In genomic region chr5:134070979-134071849, GRCh38 we compare ENCODE assay signal across 8 cellular contexts. TPM values are rescaled to one million over a fixed set of nuclear protein-coding genes. Genes with fewer than 3 reads are reported as not detected.
DNase-seq lines count a peak whose midpoint lies in the region; ATAC-seq and TF ChIP-seq lines count a peak whose summit lies in the region.

No MANE protein-coding gene starts in this region.

- H3K27me3 ChIP-seq in AG04450 (ENCODE audit: control insufficient read depth, insufficient read depth, low read length) (peaks cover 45% of the 10 kb centered on the region), H9 (ENCODE audit: insufficient read depth, low read length) (no peaks in the 10 kb centered on the region; the same call in 1 of the 2 replicates)

- WGBS in H9 (ENCODE audit: extremely low coverage, insufficient read length, low lambda C conversion rate): no CpG with 5 or more reads among the region's 42 CpGs

- POLR2A ChIA-PET in AG04450 (lab: Yijun Ruan, JAX): no interaction called here

- peak overlapping the region; percentile 10; the same call in 1 of the 2 replicates for H3K4me3 ChIP-seq in AG04450 (ENCODE audit: low read depth, low read length)

- no peak overlapping the region for H2BK15ac ChIP-seq in H9 (ENCODE audit: low read depth, low read length)

- H3K23me2 ChIP-seq in H9 (ENCODE audit: insufficient read length, low read depth, low read length, poor library complexity, severe bottlenecking): peaks cover 9% of the 10 kb centered on the region

- H3K4me3 Mint-ChIP-seq in H9: peak overlapping the region; percentile 48 to 76

- H3K4ac ChIP-seq in H9 (ENCODE audit: low read depth, low read length): no peak overlapping the region

- no peaks in the 10 kb centered on the region for H4K20me1 ChIP-seq in H9 (ENCODE audit: control insufficient read depth, insufficient read depth, insufficient read length)

- ATAC-seq in activated naive CD4-positive, alpha-beta T cell treated with anti-CD3 and anti-CD28 coated beads, Interleukin-2, amount 50 U/mL, for 72 hours: peak; percentile 66 to 81

- H3K23ac ChIP-seq in H9 (ENCODE audit: insufficient read length, low read depth, low read length): no peak overlapping the region

- no peak overlapping the region for H2BK120ac ChIP-seq in H9 (ENCODE audit: low read depth, low read length, poor library complexity, severe bottlenecking)

- peak overlapping the region; percentile 58 for H3K14ac ChIP-seq in H9 (ENCODE audit: insufficient read depth, low read length)

- no peaks in the 10 kb centered on the region for H3K79me1 ChIP-seq in H9 (ENCODE audit: insufficient read depth, low read depth, low read length, poor library complexity, severe bottlenecking)

- CTCF ChIA-PET in AG04450 (lab: Charles Lee): no interaction called here

- no peak overlapping the region for H4K5ac ChIP-seq in H9 (ENCODE audit: insufficient read length, low read depth, low read length)

- H3K27ac ChIP-seq in AG04450 (ENCODE audit: low read depth, low read length) (no peak overlapping the region), H9 (ENCODE audit: insufficient read length, low read depth, low read length) (no peak overlapping the region)

- TF ChIP-seq CTCF in AG04450 (IDR thresholded peaks at IDR 0.05; ENCODE audit: low read depth, low read length) (no peak), H9 (conservative IDR thresholded peaks at IDR 0.05) (no peak; the same call in 2 of the 3 replicates)

- no peak overlapping the region for H3K56ac ChIP-seq in H9 (ENCODE audit: insufficient read length, low read depth, low read length)

- no peak overlapping the region for H2BK12ac ChIP-seq in H9 (ENCODE audit: insufficient read length, low read depth, low read length)

- no peaks in the 10 kb centered on the region for H3K79me2 ChIP-seq in H9 (ENCODE audit: insufficient read depth, low read length)

- H3K9me3 ChIP-seq in AG04450 (ENCODE audit: control insufficient read depth, insufficient read depth, low read length) (no peaks in the 10 kb centered on the region; the same call in none of the 2 replicates), H9 (ENCODE audit: control insufficient read depth, low read depth, low read length) (no peaks in the 10 kb centered on the region)

- peak overlapping the region; percentile 47 for H3K4me2 ChIP-seq in H9 (ENCODE audit: insufficient read depth, insufficient read length, low read length)

- H4K91ac ChIP-seq in H9 (ENCODE audit: insufficient read length, low read depth, low read length): no peak overlapping the region

- peaks cover 28% of the 10 kb centered on the region for H3K27me3 Mint-ChIP-seq in H9 (ENCODE audit: low read depth)

- H2AFZ ChIP-seq in H9 (ENCODE audit: low read length): peak overlapping the region; percentile 15

- peaks cover 22 to 36% of the 10 kb centered on the region in 2 experiments for H3K4me1 Mint-ChIP-seq in H9

- no peak overlapping the region for H2AK5ac ChIP-seq in H9 (ENCODE audit: insufficient read length, low read length)

- H3K36me3 Mint-ChIP-seq in H9 (ENCODE audit: insufficient read depth in 1 of 3, low read depth in 3 of 3): no peaks in the 10 kb centered on the region
- peaks cover 4 to 32% of the 10 kb centered on the region in 2 donors for H3K36me3 Mint-ChIP-seq in activated naive CD4-positive, alpha-beta T cell treated with anti-CD3 and anti-CD28 coated beads, Interleukin-2, amount 50 U/mL, for 72 hours

- no peak overlapping the region for H3K9ac ChIP-seq in H9 (ENCODE audit: extremely low read depth, insufficient read length, low read length)

- no peak overlapping the region for H3K18ac ChIP-seq in H9 (ENCODE audit: insufficient read length, low read depth, low read length)

- no peak overlapping the region for H3K27ac Mint-ChIP-seq in H9
- peak overlapping the region; percentile 90 to 99 for H3K27ac Mint-ChIP-seq in activated naive CD4-positive, alpha-beta T cell treated with anti-CD3 and anti-CD28 coated beads, Interleukin-2, amount 50 U/mL, for 72 hours

- no peak overlapping the region for H4K8ac ChIP-seq in H9 (replicated peaks; ENCODE audit: insufficient read length, low read depth, low read length)

- no peak overlapping the region for H2BK5ac ChIP-seq in H9 (ENCODE audit: insufficient read length, low read length)

- H3K4me1 ChIP-seq in H9 (ENCODE audit: insufficient read depth, low read length): no peaks in the 10 kb centered on the region

- no peak overlapping the region for H3T11ph ChIP-seq in H9 (ENCODE audit: low read length)

- DNase-seq in AG04450 (ENCODE audit: low read depth, low spot score): no peak
- DNase-seq in H9: peak; percentile 82
- DNase-seq in activated naive CD4-positive, alpha-beta T cell treated with anti-CD3 and anti-CD28 coated beads, Interleukin-2, amount 50 U/mL, for 72 hours (ENCODE audit: low spot score in 2 of 2): peak; percentile 71 to 86
- peak; percentile 84 for DNase-seq in iPS-NIHi7 (ENCODE audit: extremely low spot score)
- DNase-seq in stimulated activated CD4-positive, alpha-beta T cell treated with anti-CD3 and anti-CD28 coated beads, TNF-alpha, amount 100 ng/mL, for 24 hours (ENCODE audit: low read depth in 3 of 3): peak in 2 of 3 experiments; percentile 33 to 55
- DNase-seq in RPMI8226: no peak
- no peak for DNase-seq in NCI-H1417 treated with DMSO at 0.1 percent for 48 hours (lab: John Stamatoyannopoulos, UW)
- DNase-seq in cerebellar nuclear complex (lab: John Stamatoyannopoulos, UW): no peak

- no peak overlapping the region for H2BK20ac ChIP-seq in H9 (ENCODE audit: low read depth, low read length, poor library complexity, severe bottlenecking)

- no peaks in the 10 kb centered on the region for H3K9me3 Mint-ChIP-seq in H9
- H3K9me3 Mint-ChIP-seq in activated naive CD4-positive, alpha-beta T cell treated with anti-CD3 and anti-CD28 coated beads, Interleukin-2, amount 50 U/mL, for 72 hours: peaks cover 0 to 4% of the 10 kb centered on the region in 2 donors

RNA-seq across cellular contexts. Expression of gene TCF7, which starts 43.3 kb away (rescaled TPM):
- polyA plus RNA-seq in AG04450 (2011; rRNA removed): 2.1 and 2.7 TPM in 2 replicates
- 3.6 and 6.2 TPM in 2 replicates for polyA minus RNA-seq in AG04450 (2011; rRNA and poly(A)+ RNA removed)
- 17.2 and 18.2 TPM in 2 replicates for total RNA-seq in H9 (2021)
- 100 to 1,000 TPM in 1 of 2 donors, 10 to 100 TPM in 1; 93.5 to 229 TPM for total RNA-seq in activated naive CD4-positive, alpha-beta T cell treated with anti-CD3 and anti-CD28 coated beads, Interleukin-2, amount 50 U/mL, for 72 hours

Comparison
In these comparisons a context has a peak if more than half of its experiments do, and no peak if none do; other contexts are left out.
1. DNase-seq: peak in H9 (single experiment), activated naive CD4-positive, alpha-beta T cell treated with anti-CD3 and anti-CD28 coated beads, Interleukin-2, amount 50 U/mL, for 72 hours (2 of 2), iPS-NIHi7 (single experiment) and stimulated activated CD4-positive, alpha-beta T cell treated with anti-CD3 and anti-CD28 coated beads, TNF-alpha, amount 100 ng/mL, for 24 hours (2 of 3); none in AG04450 (single experiment), RPMI8226 (single experiment), NCI-H1417 treated with DMSO at 0.1 percent for 48 hours (single experiment) and cerebellar nuclear complex (0 of 2).
2. H3K27ac Mint-ChIP-seq: peak in activated naive CD4-positive, alpha-beta T cell treated with anti-CD3 and anti-CD28 coated beads, Interleukin-2, amount 50 U/mL, for 72 hours (2 of 2); none in H9 (0 of 3).